9 cellular contexts compared by ENCODE assay signal in the genomic region with DNA sequence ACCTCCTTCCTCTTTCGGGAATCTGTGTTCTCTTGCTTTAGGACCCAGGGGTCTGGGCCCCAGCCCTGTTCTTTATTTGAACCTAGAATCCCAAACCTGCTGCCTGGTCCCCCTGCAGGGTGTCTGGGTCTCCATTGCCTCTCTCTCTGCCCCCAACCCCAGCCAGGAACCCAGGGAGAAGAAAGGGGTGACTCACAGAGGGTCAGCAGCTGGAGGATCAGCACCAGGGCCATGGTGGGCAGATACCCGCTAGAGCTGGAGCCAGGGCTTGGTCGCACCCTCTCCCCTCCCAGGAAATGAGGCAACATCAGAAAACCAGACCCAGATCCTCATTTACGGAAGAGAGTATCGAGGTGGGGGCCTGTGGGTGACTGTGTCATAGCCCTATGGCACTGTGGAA. TPM values are rescaled to one million over a fixed set of nuclear protein-coding genes. Genes with fewer than 3 reads are reported as not detected.
DNase-seq lines count a peak whose midpoint lies in the region; ATAC-seq, FAIRE-seq and TF ChIP-seq lines count a peak whose summit lies in the region.
"Had no signal": no experiment of that assay in that cellular context is flagged by ENCODE, and none has a peak within 500 bp of the region (broad histone marks: within the 10 kb centered on the region; RNA-seq: fewer than 3 reads in every experiment).

Gene OSCAR (minus strand): TSS at position 244 of the 400 bp plus-strand sequence. CDS start 11 bp downstream, at position 233.

- peak within 1 kb of the TSS; percentile 41 for H3K4me3 ChIP-seq in lower lobe of right lung

- peak within 1 kb of the TSS; percentile 56 for H3K27ac ChIP-seq in lower lobe of right lung

- intact Hi-C loops in lower lobe of right lung (cut with DNase I), result no loop called here

- H3K27me3 ChIP-seq in lower lobe of right lung (ENCODE audit: low read depth), result peaks cover 6% of the 10 kb centered on the region

- no peaks in the 10 kb centered on the region for H3K9me3 ChIP-seq in lower lobe of right lung

- DNase-seq in Ammon's horn (ENCODE audit: low spot score) (peak; percentile 49), ELR (ENCODE audit: low read depth) (peak; percentile 40), UCSD-AML1 (lab: John Stamatoyannopoulos, UW; ENCODE audit: unreplicated experiment) (peak; percentile 71), lower lobe of right lung (peak; percentile 66), HCEC 1CT (no peak), D721Med (ENCODE audit: insufficient read length, low spot score) (no peak), cerebellar cortex (ENCODE audit: low spot score) (no peak)
- DNase-seq: retina had no signal

- ATAC-seq in lower lobe of right lung (peak; percentile 17 to 41), HG03521 (IDR thresholded peaks at IDR 0.05; ENCODE audit: unreplicated experiment) (no peak)

- peaks cover 3% of the 10 kb centered on the region for H3K36me3 ChIP-seq in lower lobe of right lung

- no peak for TF ChIP-seq CTCF in lower lobe of right lung (IDR thresholded peaks at IDR 0.05)
- TF ChIP-seq CTCF in D721Med (IDR thresholded peaks at IDR 0.05; ENCODE audit: insufficient read depth, missing control alignments), result no peak

- FAIRE-seq in D721Med (lab: Jason Lieb, UNC), result no peak

- H3K4me1 ChIP-seq in lower lobe of right lung, result peaks cover 16% of the 10 kb centered on the region

RNA-seq across cellular contexts. Expression of gene OSCAR, which starts in this region (rescaled TPM):
- total RNA-seq in lower lobe of right lung, result 77.8 TPM

Comparison
In these comparisons a context has a peak if more than half of its experiments do, and no peak if none do; other contexts are left out.
1. DNase-seq: peak in Ammon's horn (single experiment), ELR (single experiment), UCSD-AML1 (single experiment) and lower lobe of right lung (single experiment); none in HCEC 1CT (single experiment), D721Med (single experiment) and cerebellar cortex (single experiment).